Comparison of ENCODE assay signal across 8 cellular contexts in the genomic region with DNA sequence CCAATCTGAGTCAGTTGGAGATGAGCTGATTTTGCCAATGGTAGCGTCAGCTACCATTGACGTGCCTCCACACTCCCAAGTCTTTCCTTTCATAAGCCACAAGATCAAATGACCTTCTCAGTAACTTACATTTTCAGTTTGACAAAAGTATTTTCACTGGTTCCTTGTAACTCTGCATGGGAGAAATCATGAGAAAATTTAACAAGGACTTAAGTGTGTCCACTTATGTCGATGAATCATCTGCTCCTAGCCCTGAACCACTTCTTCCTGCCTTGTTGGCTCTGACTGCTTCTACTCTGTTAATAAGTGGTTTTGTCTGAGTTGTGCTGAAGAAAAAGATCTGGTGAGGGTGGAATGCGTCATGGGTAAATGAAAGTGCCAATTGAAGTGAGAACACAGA.
DNase-seq lines count a peak whose midpoint lies in the region; ATAC-seq and TF ChIP-seq lines count a peak whose summit lies in the region.

No MANE protein-coding gene starts in this region.

- no peak overlapping the region for H2BK120ac ChIP-seq in trophoblast cell (ENCODE audit: insufficient read depth, low read length, poor library complexity)

- no peaks in the 10 kb centered on the region for H3K36me3 ChIP-seq in trophoblast cell (ENCODE audit: control insufficient read depth in 1 of 2, insufficient read depth in 2 of 2, low read length in 2 of 2)
- H3K36me3 ChIP-seq in stomach, result no peaks in the 10 kb centered on the region
- no peaks in the 10 kb centered on the region for H3K36me3 ChIP-seq in esophagus squamous epithelium

- no peak overlapping the region for H3K23ac ChIP-seq in trophoblast cell (ENCODE audit: low read length)

- no peak for TF ChIP-seq CTCF in glutamatergic neuron (IDR thresholded peaks at IDR 0.05; ENCODE audit: partially characterized antibody, unreplicated experiment)
- TF ChIP-seq CTCF in stomach (IDR thresholded peaks at IDR 0.05), result no peak
- no peak for TF ChIP-seq CTCF in esophagus squamous epithelium (IDR thresholded peaks at IDR 0.05)

- no peak overlapping the region for H4K8ac ChIP-seq in trophoblast cell (ENCODE audit: low read depth, low read length)

- no CpG with 5 or more reads among the region's 4 CpGs for WGBS in trophoblast cell (ENCODE audit: extremely low coverage, insufficient coverage, insufficient read length)
- WGBS in stomach, 5 donors, result 75 to 90% (median 83%) methylated on average over 4 of the region's 4 CpGs
- 75 to 87% methylated on average over 4 of the region's 4 CpGs for WGBS in esophagus squamous epithelium, 2 donors

- peak; percentile 15 for DNase-seq in activated naive CD8-positive, alpha-beta T cell treated with anti-CD3 and anti-CD28 coated beads for 36 hours
- DNase-seq in trophoblast cell (no peak), glutamatergic neuron (no peak), stomach (no peak), esophagus squamous epithelium (lab: John Stamatoyannopoulos, UW) (no peak), activated gamma-delta T cell treated with Interleukin-2 at 50 U/mL for 16 hours (no peak)

- H3K4ac ChIP-seq in trophoblast cell (ENCODE audit: low read depth, low read length), result no peak overlapping the region

- peak overlapping the region; percentile 64 for H3K27ac Mint-ChIP-seq in activated naive CD8-positive, alpha-beta T cell treated with anti-CD3 and anti-CD28 coated beads for 36 hours
- no peak overlapping the region for H3K27ac Mint-ChIP-seq in glutamatergic neuron (ENCODE audit: unreplicated experiment)

- TF ChIP-seq POLR2A in stomach (IDR thresholded peaks at IDR 0.05), result no peak
- no peak for TF ChIP-seq POLR2A in esophagus squamous epithelium (IDR thresholded peaks at IDR 0.05)

- H3K9me3 ChIP-seq in trophoblast cell (ENCODE audit: insufficient read depth, low read depth, low read length), result no peaks in the 10 kb centered on the region
- H3K9me3 ChIP-seq in stomach, result no peaks in the 10 kb centered on the region
- H3K9me3 ChIP-seq in esophagus squamous epithelium, result no peaks in the 10 kb centered on the region

- no peak for TF ChIP-seq EP300 in stomach (IDR thresholded peaks at IDR 0.05)

- H3K9ac ChIP-seq in trophoblast cell (ENCODE audit: low read length), result no peak overlapping the region

- H3K18ac ChIP-seq in trophoblast cell (ENCODE audit: low read length), result no peak overlapping the region

- peaks cover 3% of the 10 kb centered on the region for H3K9me3 Mint-ChIP-seq in activated naive CD8-positive, alpha-beta T cell treated with anti-CD3 and anti-CD28 coated beads for 36 hours
- no peaks in the 10 kb centered on the region for H3K9me3 Mint-ChIP-seq in glutamatergic neuron (ENCODE audit: unreplicated experiment)

- H3K4me1 ChIP-seq in trophoblast cell (ENCODE audit: control insufficient read depth in 1 of 2, insufficient read depth in 2 of 2, low read length in 2 of 2), result peaks cover 0 to 1% of the 10 kb centered on the region in 2 experiments
- peaks cover 0 to 8% (median 0%) of the 10 kb centered on the region in 4 donors for H3K4me1 ChIP-seq in stomach
- H3K4me1 ChIP-seq in esophagus squamous epithelium, result peaks cover 0 to 24% (median 0%) of the 10 kb centered on the region in 3 donors

- no peak overlapping the region for H2BK5ac ChIP-seq in trophoblast cell (ENCODE audit: low read depth, low read length, poor library complexity)

- no peak overlapping the region for H4K12ac ChIP-seq in trophoblast cell (ENCODE audit: low read depth, low read length)

- H3K14ac ChIP-seq in trophoblast cell (ENCODE audit: low read length), result no peak overlapping the region

- H3K27me3 Mint-ChIP-seq in activated naive CD8-positive, alpha-beta T cell treated with anti-CD3 and anti-CD28 coated beads for 36 hours, result no peaks in the 10 kb centered on the region
- peaks cover 2% of the 10 kb centered on the region for H3K27me3 Mint-ChIP-seq in glutamatergic neuron (ENCODE audit: unreplicated experiment)

- H3K4me3 ChIP-seq in trophoblast cell (ENCODE audit: low read depth, low read length) (no peak overlapping the region), stomach (no peak overlapping the region), esophagus squamous epithelium (no peak overlapping the region)

- H2BK12ac ChIP-seq in trophoblast cell (ENCODE audit: low read length), result no peak overlapping the region

- H3K79me2 ChIP-seq in trophoblast cell (ENCODE audit: control insufficient read depth, insufficient read depth, low read length, poor library complexity), result no peaks in the 10 kb centered on the region

- no peaks in the 10 kb centered on the region for H3K79me1 ChIP-seq in trophoblast cell (ENCODE audit: low read length)

- H3K27ac ChIP-seq in trophoblast cell (ENCODE audit: low read depth, low read length), result peak overlapping the region; percentile 27
- no peak overlapping the region for H3K27ac ChIP-seq in stomach
- peak overlapping the region in 2 of 4 donors; percentile 43 to 46 for H3K27ac ChIP-seq in esophagus squamous epithelium

- H3K4me3 Mint-ChIP-seq in activated naive CD8-positive, alpha-beta T cell treated with anti-CD3 and anti-CD28 coated beads for 36 hours, result no peak overlapping the region
- no peak overlapping the region for H3K4me3 Mint-ChIP-seq in glutamatergic neuron (ENCODE audit: unreplicated experiment)

- no peak overlapping the region for H3K4me2 ChIP-seq in trophoblast cell (ENCODE audit: low read length)

- H3K4me1 Mint-ChIP-seq in activated naive CD8-positive, alpha-beta T cell treated with anti-CD3 and anti-CD28 coated beads for 36 hours, result peaks cover 26% of the 10 kb centered on the region
- no peaks in the 10 kb centered on the region for H3K4me1 Mint-ChIP-seq in glutamatergic neuron (ENCODE audit: low read depth, unreplicated experiment)

- H2AFZ ChIP-seq in trophoblast cell (ENCODE audit: insufficient read depth, low read length, poor library complexity), result no peak overlapping the region

- H4K91ac ChIP-seq in trophoblast cell (ENCODE audit: low read depth, low read length), result no peak overlapping the region

- intact Hi-C loops in stomach (cut with DNase I; ENCODE audit: low total_unique reads) (no loop called here), esophagus squamous epithelium (cut with DNase I) (no loop called here)

- H3K36me3 Mint-ChIP-seq in activated naive CD8-positive, alpha-beta T cell treated with anti-CD3 and anti-CD28 coated beads for 36 hours, result peaks cover 1% of the 10 kb centered on the region
- H3K36me3 Mint-ChIP-seq in glutamatergic neuron (ENCODE audit: unreplicated experiment), result no peaks in the 10 kb centered on the region

- H2AK5ac ChIP-seq in trophoblast cell (ENCODE audit: low read length), result no peak overlapping the region

- H3K27me3 ChIP-seq in trophoblast cell (ENCODE audit: insufficient read depth, low read length) (no peaks in the 10 kb centered on the region), stomach (no peaks in the 10 kb centered on the region), esophagus squamous epithelium (no peaks in the 10 kb centered on the region)

- ATAC-seq in GM18870 (IDR thresholded peaks at IDR 0.05; ENCODE audit: unreplicated experiment) (peak; percentile 87), HG02885 (IDR thresholded peaks at IDR 0.05; ENCODE audit: poor library complexity, unreplicated experiment) (peak; percentile 61)
